Comparison of ENCODE assay signal across 8 cellular contexts in genomic region chr2:71000780-71001591, GRCh38. TPM values are rescaled to one million over a fixed set of nuclear protein-coding genes. Genes with fewer than 3 reads are reported as not detected.
DNase-seq lines count a peak whose midpoint lies in the region; ATAC-seq and TF ChIP-seq lines count a peak whose summit lies in the region.

No MANE protein-coding gene starts in this region.

- H3K4me2 ChIP-seq in Karpas-422 (ENCODE audit: low read depth, low read length, poor library complexity, severe bottlenecking) = peak overlapping the region; percentile 93

- H3K27ac ChIP-seq in Karpas-422 (ENCODE audit: low read length) (no peak overlapping the region), SJCRH30 (no peak overlapping the region), cardiac muscle cell (no peak overlapping the region)

- H3K4me1 ChIP-seq in Karpas-422 (ENCODE audit: low read length) (peaks cover 15% of the 10 kb centered on the region), SJCRH30 (no peaks in the 10 kb centered on the region), cardiac muscle cell (ENCODE audit: low read depth) (peaks cover 22% of the 10 kb centered on the region)

- no peaks in the 10 kb centered on the region for H4K20me1 ChIP-seq in Karpas-422 (ENCODE audit: insufficient read depth, low read depth, low read length)

- peak; percentile 97 for TF ChIP-seq CTCF in cardiac muscle cell (IDR thresholded peaks at IDR 0.05; ENCODE audit: low read depth, low read length)

- H2AFZ ChIP-seq in Karpas-422 (ENCODE audit: low read length) = peak overlapping the region; percentile 96

- ATAC-seq in GM21825 (IDR thresholded peaks at IDR 0.05; ENCODE audit: unreplicated experiment) = peak; percentile 90

- H3K79me2 ChIP-seq in Karpas-422 (ENCODE audit: low read length) = peaks cover 4% of the 10 kb centered on the region; the same call in 1 of the 2 replicates

- H3K36me3 ChIP-seq in Karpas-422 (ENCODE audit: insufficient read depth, low read length) (no peaks in the 10 kb centered on the region), SJCRH30 (no peaks in the 10 kb centered on the region), cardiac muscle cell (no peaks in the 10 kb centered on the region)

- H3K9me3 ChIP-seq in Karpas-422 (ENCODE audit: low read length) (no peaks in the 10 kb centered on the region), SJCRH30 (replicated peaks) (no peaks in the 10 kb centered on the region), cardiac muscle cell (ENCODE audit: low read depth) (no peaks in the 10 kb centered on the region)

- intact Hi-C loops in posterior vena cava (cut with DNase I) = no loop called here

- DNase-seq in GM03348 (ENCODE audit: low spot score) (peak; percentile 91), Karpas-422 (peak; percentile 95), SJCRH30 (peak; percentile 74 to 87), cardiac muscle cell (ENCODE audit: low read depth in 1 of 2, low spot score in 1 of 2) (peak; percentile 68 to 76), posterior vena cava (ENCODE audit: low spot score) (peak; percentile 93), ureter (ENCODE audit: low spot score) (peak; percentile 74)
- peak; percentile 71 for DNase-seq in activated gamma-delta T cell treated with anti-CD3 and anti-CD28 coated beads, Interleukin-2, amount 50 U/mL, for 16 hours (ENCODE audit: low read depth)

- H3K4me3 ChIP-seq in Karpas-422 (ENCODE audit: low read length) (peak overlapping the region; percentile 81), SJCRH30 (peak overlapping the region; percentile 38), cardiac muscle cell (no peak overlapping the region)

- H3K27me3 ChIP-seq in Karpas-422 (ENCODE audit: low read length) = no peaks in the 10 kb centered on the region
- H3K27me3 ChIP-seq in SJCRH30 = no peaks in the 10 kb centered on the region
- H3K27me3 ChIP-seq in cardiac muscle cell = no peaks in the 10 kb centered on the region

- H3K9ac ChIP-seq in Karpas-422 (ENCODE audit: low read length) = peak overlapping the region; percentile 80

- no peaks in the 10 kb centered on the region for H3K9me2 ChIP-seq in Karpas-422 (replicated peaks; ENCODE audit: insufficient read depth, low read length)

RNA-seq across cellular contexts. Expression of gene TEX261, which starts 6.3 kb away (rescaled TPM):
- total RNA-seq in Karpas-422 (2014; rRNA removed; shearing (Covaris generic); ENCODE audit: low replicate concordance) = 62.8 and 69.2 TPM in 2 replicates
- 85.3 and 90.9 TPM in 2 replicates for total RNA-seq in SJCRH30 (2014; rRNA removed; shearing (Covaris generic))
- 13.9 and 19.8 TPM in 2 replicates for total RNA-seq in cardiac muscle cell
- 22.3 and 31.5 TPM in 2 replicates for polyA plus RNA-seq in cardiac muscle cell
- 10 to 100 TPM; 44.3 to 50.4 TPM for total RNA-seq in posterior vena cava
- 74.5 TPM for total RNA-seq in ureter

RNA-seq across cellular contexts. Expression of gene ANKRD53, which starts 22.6 kb away (rescaled TPM):
- total RNA-seq in Karpas-422 (2014; rRNA removed; shearing (Covaris generic); ENCODE audit: low replicate concordance) = 0.14 TPM in 1 of 2 replicates, not detected in the other
- total RNA-seq in SJCRH30 (2014; rRNA removed; shearing (Covaris generic)) = 0.36 TPM in 1 of 2 replicates, not detected in the other
- total RNA-seq in cardiac muscle cell (0.92 and 1.3 TPM in 2 replicates), posterior vena cava (1 to 10 TPM; 1.4 to 2.3 TPM), ureter (1.8 TPM)
- 0.99 and 1.4 TPM in 2 replicates for polyA plus RNA-seq in cardiac muscle cell
